1 cellular context compared by ENCODE assay signal in genomic region chr6:30654798-30655742, GRCh38.
A peak's percentile ranks its signal among the peaks of the same experiment; 100 is the strongest.
TF ChIP-seq lines count a peak whose summit lies in the region.

No MANE protein-coding gene starts in this region.

TF ChIP-seq in HepG2, 621 proteins besides CTCF, POLR2A, EP300 and RAD21 (continued from another document):
- TF ChIP-seq ZNF557 (CRISPR knock-in tag; IDR thresholded peaks at IDR 0.05), result no peak
- peak; percentile 59; the same call in 1 of the 2 replicates for TF ChIP-seq FOXP1 (IDR thresholded peaks at IDR 0.05)
- peak; percentile 94 for TF ChIP-seq FOXP1 (CRISPR knock-in tag; IDR thresholded peaks at IDR 0.05)
- peak; percentile 64; the same call in 1 of the 2 replicates for TF ChIP-seq ZC3H13 (CRISPR knock-in tag; IDR thresholded peaks at IDR 0.05)
- no peak for TF ChIP-seq ZNF660 (CRISPR knock-in tag; IDR thresholded peaks at IDR 0.05; ENCODE audit: borderline replicate concordance, low read depth)
- no peak for TF ChIP-seq BRD4 (CRISPR knock-in tag; IDR thresholded peaks at IDR 0.05)
- TF ChIP-seq ZNF44 (CRISPR knock-in tag; IDR thresholded peaks at IDR 0.05), result peak; percentile 91
- TF ChIP-seq ZSCAN31 (CRISPR knock-in tag; IDR thresholded peaks at IDR 0.05; ENCODE audit: low read depth), result peak; percentile 83
- TF ChIP-seq SAFB2 (CRISPR knock-in tag; IDR thresholded peaks at IDR 0.05; ENCODE audit: borderline replicate concordance, low read depth), result no peak; the same call in 1 of the 2 replicates
- TF ChIP-seq CREB3 (CRISPR knock-in tag; IDR thresholded peaks at IDR 0.05), result no peak
- no peak for TF ChIP-seq ZNF563 (CRISPR knock-in tag; IDR thresholded peaks at IDR 0.05)
- TF ChIP-seq SCMH1 (CRISPR knock-in tag; IDR thresholded peaks at IDR 0.05; ENCODE audit: borderline replicate concordance), result no peak
- no peak for TF ChIP-seq ZNF326 (CRISPR knock-in tag; IDR thresholded peaks at IDR 0.05; ENCODE audit: borderline replicate concordance)
- peak; percentile 70; the same call in 1 of the 2 replicates for TF ChIP-seq SIX1 (CRISPR knock-in tag; IDR thresholded peaks at IDR 0.05; ENCODE audit: borderline replicate concordance)
- peak; percentile 83; the same call in 1 of the 2 replicates for TF ChIP-seq CBX5 (CRISPR knock-in tag; IDR thresholded peaks at IDR 0.05; ENCODE audit: borderline replicate concordance)
- TF ChIP-seq HMGXB3 (CRISPR knock-in tag; IDR thresholded peaks at IDR 0.05; ENCODE audit: borderline replicate concordance), result peak; percentile 30; the same call in 1 of the 2 replicates
- TF ChIP-seq, protein P1, sequence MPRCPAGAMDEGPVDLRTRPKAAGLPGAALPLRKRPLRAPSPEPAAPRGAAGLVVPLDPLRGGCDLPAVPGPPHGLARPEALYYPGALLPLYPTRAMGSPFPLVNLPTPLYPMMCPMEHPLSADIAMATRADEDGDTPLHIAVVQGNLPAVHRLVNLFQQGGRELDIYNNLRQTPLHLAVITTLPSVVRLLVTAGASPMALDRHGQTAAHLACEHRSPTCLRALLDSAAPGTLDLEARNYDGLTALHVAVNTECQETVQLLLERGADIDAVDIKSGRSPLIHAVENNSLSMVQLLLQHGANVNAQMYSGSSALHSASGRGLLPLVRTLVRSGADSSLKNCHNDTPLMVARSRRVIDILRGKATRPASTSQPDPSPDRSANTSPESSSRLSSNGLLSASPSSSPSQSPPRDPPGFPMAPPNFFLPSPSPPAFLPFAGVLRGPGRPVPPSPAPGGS (CRISPR knock-in tag; IDR thresholded peaks at IDR 0.05), result peak; percentile 77
